Comparison of ENCODE assay signal across 8 cellular contexts in the genomic region with DNA sequence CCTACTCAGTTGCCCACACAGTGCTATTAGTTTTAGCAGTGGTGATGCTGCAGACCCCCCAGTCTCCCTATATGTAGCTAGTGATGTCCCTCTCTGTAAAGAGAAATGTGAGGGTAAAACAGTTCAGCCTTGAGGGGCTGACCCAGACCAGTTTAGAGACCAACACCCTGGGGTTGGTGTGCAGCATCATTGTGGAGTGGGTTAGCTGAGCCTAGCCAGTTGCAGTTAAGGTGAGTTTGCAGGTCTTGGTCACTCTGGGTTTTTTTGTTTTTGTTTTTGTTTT. TPM values are rescaled to one million over a fixed set of nuclear protein-coding genes. Genes with fewer than 3 reads are reported as not detected.
DNase-seq lines count a peak whose midpoint lies in the region; ATAC-seq and TF ChIP-seq lines count a peak whose summit lies in the region.

No MANE protein-coding gene starts in this region.

- peak overlapping the region; percentile 100 for H3K27ac Mint-ChIP-seq in activated CD8-positive, alpha-beta T cell treated with anti-CD3 and anti-CD28 coated beads for 36 hours
- peak overlapping the region; percentile 99 for H3K27ac Mint-ChIP-seq in stimulated activated effector memory CD8-positive, alpha-beta T cell treated with anti-CD3 and anti-CD28 coated beads, Interleukin-12 subunit alpha, Interleukin-12 subunit beta, amount 100 ng/mL, for 72 hours

- H3K9me2 ChIP-seq in HCT116 (ENCODE audit: insufficient read depth), result no peaks in the 10 kb centered on the region

- peaks cover 38% of the 10 kb centered on the region for H3K4me1 Mint-ChIP-seq in activated CD8-positive, alpha-beta T cell treated with anti-CD3 and anti-CD28 coated beads for 36 hours (ENCODE audit: low read depth)
- peaks cover 65% of the 10 kb centered on the region for H3K4me1 Mint-ChIP-seq in stimulated activated effector memory CD8-positive, alpha-beta T cell treated with anti-CD3 and anti-CD28 coated beads, Interleukin-12 subunit alpha, Interleukin-12 subunit beta, amount 100 ng/mL, for 72 hours

- TF ChIP-seq CTCF in HCT116 (IDR thresholded peaks at IDR 0.05 in 2 of 3, conservative IDR thresholded peaks at IDR 0.05 in 1 of 3; ENCODE audit: borderline replicate concordance in 1 of 3, insufficient read depth in 1 of 3, low read depth in 2 of 3, low read length in 2 of 3), result no peak
- no peak for TF ChIP-seq CTCF in activated CD8-positive, alpha-beta T cell treated with anti-CD3 and anti-CD28 coated beads for 36 hours (IDR thresholded peaks at IDR 0.05)

- peak overlapping the region; percentile 34 to 99 for H3K4me3 ChIP-seq in HCT116 (replicated peaks in 1 of 2; ENCODE audit: low read depth in 1 of 2, low read length in 2 of 2)
- H3K4me3 ChIP-seq in iPS DF 6.9 (ENCODE audit: low read length), result peak overlapping the region; percentile 41; the same call in 1 of the 2 replicates

- H3K9me3 Mint-ChIP-seq in activated CD8-positive, alpha-beta T cell treated with anti-CD3 and anti-CD28 coated beads for 36 hours, result no peaks in the 10 kb centered on the region
- no peaks in the 10 kb centered on the region for H3K9me3 Mint-ChIP-seq in stimulated activated effector memory CD8-positive, alpha-beta T cell treated with anti-CD3 and anti-CD28 coated beads, Interleukin-12 subunit alpha, Interleukin-12 subunit beta, amount 100 ng/mL, for 72 hours

- H3K4me2 ChIP-seq in HCT116 (ENCODE audit: low read length), result peak overlapping the region; percentile 86

- H3K27ac ChIP-seq in HCT116 (ENCODE audit: low read depth, low read length) (peak overlapping the region; percentile 82), iPS DF 6.9 (ENCODE audit: low read length) (no peak overlapping the region)

- peak overlapping the region; percentile 98 for H3K9ac ChIP-seq in HCT116 (ENCODE audit: low read length)

- H3K27me3 ChIP-seq in HCT116 (ENCODE audit: insufficient read depth, low read length) (no peaks in the 10 kb centered on the region), iPS DF 6.9 (ENCODE audit: control insufficient read depth, insufficient read depth, low read length) (no peaks in the 10 kb centered on the region)

- BruUV-seq in HCT116 (replicated peaks; lab: Mats Ljungman, UMichigan), result no TSS peak

- H3K27me3 Mint-ChIP-seq in activated CD8-positive, alpha-beta T cell treated with anti-CD3 and anti-CD28 coated beads for 36 hours, result no peaks in the 10 kb centered on the region

- H4K20me1 ChIP-seq in HCT116 (ENCODE audit: insufficient read depth), result peaks cover 22% of the 10 kb centered on the region

- RAD21 ChIA-PET in HCT116 (lab: Charles Lee; ENCODE audit: low non-redundant PET in 1 of 2, low total read pairs in 2 of 2, uncharacterized antibody in 2 of 2, unreplicated experiment in 2 of 2), result no interaction called here

- H3K36me3 ChIP-seq in HCT116 (ENCODE audit: control insufficient read depth in 1 of 2, insufficient read depth in 2 of 2, low read length in 2 of 2) (peaks cover 31 to 56% of the 10 kb centered on the region in 2 experiments), iPS DF 6.9 (ENCODE audit: control insufficient read depth, insufficient read depth, low read length) (peaks cover 24% of the 10 kb centered on the region)

- DNase-seq in HCT116 (ENCODE audit: low read depth, low spot score) (no peak), iPS DF 6.9 (ENCODE audit: low read depth, low spot score) (no peak), H4 (ENCODE audit: low spot score) (no peak), NCI-H1048 (lab: John Stamatoyannopoulos, UW) (no peak), dedifferentiated amniotic fluid mesenchymal stem cell (ENCODE audit: extremely low spot score) (no peak)
- no peak for DNase-seq in activated CD8-positive, alpha-beta T cell treated with anti-CD3 and anti-CD28 coated beads for 36 hours
- DNase-seq in stimulated activated effector memory CD8-positive, alpha-beta T cell treated with anti-CD3 and anti-CD28 coated beads, Interleukin-12 subunit alpha, Interleukin-12 subunit beta, amount 100 ng/mL, for 72 hours (ENCODE audit: low spot score in 2 of 2), result no peak

- no peak overlapping the region for H2AFZ ChIP-seq in HCT116 (ENCODE audit: low read depth, low read length, poor library complexity, severe bottlenecking)

- intact Hi-C loops in HCT116 (cut with micrococcal nuclease), result no loop called here
- intact Hi-C loops in activated CD8-positive, alpha-beta T cell treated with anti-CD3 and anti-CD28 coated beads for 36 hours (cut with micrococcal nuclease), result no loop called here

- ATAC-seq in HCT116 (peak; percentile 3), GM18861 (IDR thresholded peaks at IDR 0.05; ENCODE audit: unreplicated experiment) (no peak)
- no peak for ATAC-seq in activated CD8-positive, alpha-beta T cell treated with anti-CD3 and anti-CD28 coated beads for 36 hours
- ATAC-seq in stimulated activated effector memory CD8-positive, alpha-beta T cell treated with anti-CD3 and anti-CD28 coated beads, Interleukin-12 subunit alpha, Interleukin-12 subunit beta, amount 100 ng/mL, for 72 hours, result no peak

- CTCF ChIA-PET in HCT116 (lab: Charles Lee), result interaction anchor here (0.6 to 1.8 kb wide), 7 partner anchors 13 to 262 kb away, joined by 3 to 9 read pairs (median 5); a partner anchor contains a TSS
- CTCF ChIA-PET in activated CD8-positive, alpha-beta T cell treated with anti-CD3 and anti-CD28 coated beads for 36 hours (lab: Charles Lee), result interaction anchor here (0.6 to 5.6 kb wide), 14 partner anchors 9 to 321 kb away, joined by 3 to 35 read pairs (median 4); a partner anchor contains a TSS

- no peaks in the 10 kb centered on the region for H3K9me3 ChIP-seq in HCT116 (ENCODE audit: control insufficient read depth in 1 of 2, insufficient read depth in 1 of 2, low read depth in 1 of 2, low read length in 2 of 2)
- no peaks in the 10 kb centered on the region for H3K9me3 ChIP-seq in iPS DF 6.9 (ENCODE audit: control insufficient read depth, insufficient read depth, low read length)

- H3K4me1 ChIP-seq in HCT116 (ENCODE audit: control insufficient read depth in 1 of 2, insufficient read depth in 2 of 2, low read length in 2 of 2) (peaks cover 43 to 68% of the 10 kb centered on the region in 2 experiments), iPS DF 6.9 (ENCODE audit: control insufficient read depth, insufficient read depth, low read length) (peaks cover 1% of the 10 kb centered on the region; the same call in 1 of the 2 replicates)

- H3K4me3 Mint-ChIP-seq in activated CD8-positive, alpha-beta T cell treated with anti-CD3 and anti-CD28 coated beads for 36 hours, result peak overlapping the region; percentile 95
- peak overlapping the region; percentile 89 for H3K4me3 Mint-ChIP-seq in stimulated activated effector memory CD8-positive, alpha-beta T cell treated with anti-CD3 and anti-CD28 coated beads, Interleukin-12 subunit alpha, Interleukin-12 subunit beta, amount 100 ng/mL, for 72 hours

- H3K79me2 ChIP-seq in HCT116 (ENCODE audit: insufficient read depth, low read length), result peaks cover 44% of the 10 kb centered on the region

- no peak for TF ChIP-seq POLR2A in HCT116 (IDR thresholded peaks at IDR 0.05; ENCODE audit: borderline replicate concordance, extremely low read depth, insufficient read depth, insufficient read length)

- POLR2A ChIA-PET in HCT116 (lab: Charles Lee), result interaction anchor here (1.2 to 2.4 kb wide), 9 partner anchors 12 to 134 kb away, joined by 3 to 12 read pairs (median 7); a partner anchor contains a TSS
- POLR2A ChIA-PET in activated CD8-positive, alpha-beta T cell treated with anti-CD3 and anti-CD28 coated beads for 36 hours (lab: Charles Lee), result interaction anchor here (0.8 to 9.5 kb wide), 11 partner anchors 8 to 294 kb away, joined by 3 to 261 read pairs (median 4); a partner anchor contains a TSS

- peaks cover 53% of the 10 kb centered on the region for H3K36me3 Mint-ChIP-seq in activated CD8-positive, alpha-beta T cell treated with anti-CD3 and anti-CD28 coated beads for 36 hours (ENCODE audit: low read depth)
- peaks cover 91% of the 10 kb centered on the region for H3K36me3 Mint-ChIP-seq in stimulated activated effector memory CD8-positive, alpha-beta T cell treated with anti-CD3 and anti-CD28 coated beads, Interleukin-12 subunit alpha, Interleukin-12 subunit beta, amount 100 ng/mL, for 72 hours

- no peak for TF ChIP-seq RAD21 in HCT116 (IDR thresholded peaks at IDR 0.05; ENCODE audit: low read depth)

TF ChIP-seq in HCT116, 20 proteins besides CTCF, POLR2A, EP300 and RAD21:
- TF ChIP-seq YY1 (IDR thresholded peaks at IDR 0.05; ENCODE audit: extremely low read depth, insufficient replicate concordance, low read depth, low read length) (no peak), JUND (IDR thresholded peaks at IDR 0.05) (no peak), EZH2phosphoT487 (IDR thresholded peaks at IDR 0.05; ENCODE audit: borderline replicate concordance) (no peak), POLR2AphosphoS5 (IDR thresholded peaks at IDR 0.05; ENCODE audit: low read depth, low read length) (no peak), CBX3 (IDR thresholded peaks at IDR 0.05; ENCODE audit: low read depth) (no peak)
- TF ChIP-seq, protein P1, sequence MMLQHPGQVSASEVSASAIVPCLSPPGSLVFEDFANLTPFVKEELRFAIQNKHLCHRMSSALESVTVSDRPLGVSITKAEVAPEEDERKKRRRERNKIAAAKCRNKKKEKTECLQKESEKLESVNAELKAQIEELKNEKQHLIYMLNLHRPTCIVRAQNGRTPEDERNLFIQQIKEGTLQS (IDR thresholded peaks at IDR 0.05), result no peak

RNA-seq across cellular contexts. Expression of a gene that starts 0.4 kb away (rescaled TPM):
- 1.9 TPM for total RNA-seq in HCT116 (2021; ENCODE audit: unreplicated experiment)
- polyA plus RNA-seq in HCT116 (2012), result 0.52 and 1.3 TPM in 2 replicates
- 1 to 10 TPM; 3.6 to 4.2 TPM for total RNA-seq in activated CD8-positive, alpha-beta T cell treated with anti-CD3 and anti-CD28 coated beads for 36 hours
- not detected in 2 replicates for total RNA-seq in H4 (2014; rRNA removed; shearing (Covaris generic))

RNA-seq across cellular contexts. Expression of a gene that starts 4.6 kb away (rescaled TPM):
- 4,062 TPM for total RNA-seq in HCT116 (2021; ENCODE audit: unreplicated experiment)
- polyA plus RNA-seq in HCT116 (2012), result 10,667 and 12,933 TPM in 2 replicates
- total RNA-seq in activated CD8-positive, alpha-beta T cell treated with anti-CD3 and anti-CD28 coated beads for 36 hours, result 1,000 to 10,000 TPM; 4,910 to 4,938 TPM
- 2,534 and 2,796 TPM in 2 replicates for total RNA-seq in H4 (2014; rRNA removed; shearing (Covaris generic))

RNA-seq across cellular contexts. Expression of a gene that starts 4.8 kb away (rescaled TPM):
- total RNA-seq in HCT116 (2021; ENCODE audit: unreplicated experiment), result 58.2 TPM
- polyA plus RNA-seq in HCT116 (2012), result 46.5 and 55.7 TPM in 2 replicates
- 10 to 100 TPM; 31.2 to 34.3 TPM for total RNA-seq in activated CD8-positive, alpha-beta T cell treated with anti-CD3 and anti-CD28 coated beads for 36 hours
- 16.9 and 38.9 TPM in 2 replicates for total RNA-seq in H4 (2014; rRNA removed; shearing (Covaris generic))

RNA-seq across cellular contexts. Expression of a gene that starts 12.5 kb away (rescaled TPM):
- total RNA-seq in HCT116 (2021; ENCODE audit: unreplicated experiment), result 90.6 TPM
- polyA plus RNA-seq in HCT116 (2012), result 60.4 and 68.7 TPM in 2 replicates
- total RNA-seq in activated CD8-positive, alpha-beta T cell treated with anti-CD3 and anti-CD28 coated beads for 36 hours, result 10 to 100 TPM; 64.0 to 72.2 TPM
- total RNA-seq in H4 (2014; rRNA removed; shearing (Covaris generic)), result 89.0 and 99.5 TPM in 2 replicates

RNA-seq across cellular contexts. Expression of a gene that starts 12.9 kb away (rescaled TPM):
- 90.5 TPM for total RNA-seq in HCT116 (2021; ENCODE audit: unreplicated experiment)
- polyA plus RNA-seq in HCT116 (2012), result 60.4 and 84.0 TPM in 2 replicates
- total RNA-seq in activated CD8-positive, alpha-beta T cell treated with anti-CD3 and anti-CD28 coated beads for 36 hours, result 10 to 100 TPM; 78.1 to 92.3 TPM
- 85.0 and 105 TPM in 2 replicates for total RNA-seq in H4 (2014; rRNA removed; shearing (Covaris generic))
